Comparison of ENCODE assay signal across 1 cellular context in the genomic region with DNA sequence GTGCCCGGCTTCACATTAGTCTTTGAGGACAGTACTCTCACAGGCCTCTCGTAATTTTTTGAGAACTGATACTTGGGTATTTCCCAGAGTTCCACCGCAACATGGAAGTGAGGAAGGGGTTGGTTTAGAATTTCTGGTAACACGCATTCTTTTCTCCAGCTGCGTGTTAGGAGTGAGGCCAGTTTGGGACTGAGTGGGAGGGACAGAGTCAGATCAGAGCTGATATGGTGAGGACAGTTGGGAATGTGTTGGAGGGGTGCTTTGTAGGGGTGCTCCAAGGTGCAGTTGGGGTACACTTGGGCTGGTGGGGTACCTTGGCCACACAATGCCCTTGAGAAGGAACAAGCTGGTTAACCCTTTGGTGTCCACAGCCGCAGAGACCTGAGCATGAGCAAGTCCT.
TF ChIP-seq lines count a peak whose summit lies in the region.

No MANE protein-coding gene starts in this region.

TF ChIP-seq in K562, 482 proteins besides CTCF, POLR2A, EP300 and RAD21 (continued from another document and continues in another):
- TF ChIP-seq, protein P1, sequence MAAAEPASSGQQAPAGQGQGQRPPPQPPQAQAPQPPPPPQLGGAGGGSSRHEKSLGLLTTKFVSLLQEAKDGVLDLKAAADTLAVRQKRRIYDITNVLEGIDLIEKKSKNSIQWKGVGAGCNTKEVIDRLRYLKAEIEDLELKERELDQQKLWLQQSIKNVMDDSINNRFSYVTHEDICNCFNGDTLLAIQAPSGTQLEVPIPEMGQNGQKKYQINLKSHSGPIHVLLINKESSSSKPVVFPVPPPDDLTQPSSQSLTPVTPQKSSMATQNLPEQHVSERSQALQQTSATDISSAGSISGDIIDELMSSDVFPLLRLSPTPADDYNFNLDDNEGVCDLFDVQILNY (CRISPR knock-in tag; IDR thresholded peaks at IDR 0.05), result no peak
- TF ChIP-seq KLF6 (CRISPR knock-in tag; IDR thresholded peaks at IDR 0.05; ENCODE audit: borderline replicate concordance) (no peak), TAL1 (IDR thresholded peaks at IDR 0.05) (no peak), ZC3H8 (IDR thresholded peaks at IDR 0.05) (no peak), CC2D1A (IDR thresholded peaks at IDR 0.05) (no peak), ZNF584 (CRISPR knock-in tag; IDR thresholded peaks at IDR 0.05; ENCODE audit: low read depth) (0 out of 2 replicates have a peak, but pooled peaks have one; percentile 25), SMARCA4 (IDR thresholded peaks at IDR 0.05) (peak; percentile 26), SRSF7 (optimal IDR thresholded peaks at IDR 0.05; ENCODE audit: low read depth, low read length) (no peak), JUND (IDR thresholded peaks at IDR 0.05; ENCODE audit: borderline replicate concordance, low read depth, low read length) (no peak), JUND (tag; IDR thresholded peaks at IDR 0.05; ENCODE audit: borderline replicate concordance, low read depth, low read length) (peak; percentile 30; the same call in 1 of the 3 replicates), SPI1 (IDR thresholded peaks at IDR 0.05; ENCODE audit: borderline replicate concordance, low read depth, low read length) (no peak), ZNF696 (CRISPR knock-in tag; conservative IDR thresholded peaks at IDR 0.05) (no peak), SUPT5H (IDR thresholded peaks at IDR 0.05) (no peak; the same call in none of the 2 replicates), ZNF431 (CRISPR knock-in tag; IDR thresholded peaks at IDR 0.05) (no peak), RCOR1 (IDR thresholded peaks at IDR 0.05; ENCODE audit: borderline replicate concordance in 1 of 2, low read depth in 2 of 2, low read length in 2 of 2) (no peak), DPF2 (IDR thresholded peaks at IDR 0.05) (no peak; the same call in none of the 2 replicates), ERF (CRISPR knock-in tag; IDR thresholded peaks at IDR 0.05) (peak; percentile 14; the same call in 1 of the 2 replicates), SAFB2 (IDR thresholded peaks at IDR 0.05; ENCODE audit: borderline replicate concordance, low read depth, low read length, severe bottlenecking) (no peak), NR2C2 (CRISPR knock-in tag; IDR thresholded peaks at IDR 0.05) (no peak), NR2C2 (tag; IDR thresholded peaks at IDR 0.05) (no peak), SIX5 (IDR thresholded peaks at IDR 0.05; ENCODE audit: borderline replicate concordance in 1 of 2, insufficient read depth in 1 of 2, low read depth in 1 of 2, low read length in 2 of 2) (no peak), CXXC5 (CRISPR knock-in tag; IDR thresholded peaks at IDR 0.05) (peak; percentile 32), RBBP5 (IDR thresholded peaks at IDR 0.05; ENCODE audit: borderline replicate concordance, insufficient read depth, low read length, poor library complexity, severe bottlenecking) (peak; percentile 16), ZBTB8A (IDR thresholded peaks at IDR 0.05; ENCODE audit: partially characterized antibody) (no peak), MCM7 (IDR thresholded peaks at IDR 0.05) (no peak), ZNF644 (tag; IDR thresholded peaks at IDR 0.05; ENCODE audit: low read depth) (no peak), ELF1 (tag; IDR thresholded peaks at IDR 0.05) (no peak), E2F3 (CRISPR knock-in tag; IDR thresholded peaks at IDR 0.05) (no peak), ZNF232 (CRISPR knock-in tag; IDR thresholded peaks at IDR 0.05) (no peak), ZEB2 (IDR thresholded peaks at IDR 0.05) (no peak), ELF4 (CRISPR knock-in tag; IDR thresholded peaks at IDR 0.05) (peak; percentile 42; the same call in 1 of the 2 replicates), HDAC6 (IDR thresholded peaks at IDR 0.05; ENCODE audit: low read depth, low read length) (no peak), TAF7 (tag; IDR thresholded peaks at IDR 0.05) (no peak), SREBF2 (CRISPR knock-in tag; IDR thresholded peaks at IDR 0.05) (no peak), BRCA1 (IDR thresholded peaks at IDR 0.05) (no peak), BRCA1 (CRISPR knock-in tag; IDR thresholded peaks at IDR 0.05) (no peak), SNRNP70 (optimal IDR thresholded peaks at IDR 0.05; ENCODE audit: low read depth, low read length) (no peak)
- TF ChIP-seq, protein P2, sequence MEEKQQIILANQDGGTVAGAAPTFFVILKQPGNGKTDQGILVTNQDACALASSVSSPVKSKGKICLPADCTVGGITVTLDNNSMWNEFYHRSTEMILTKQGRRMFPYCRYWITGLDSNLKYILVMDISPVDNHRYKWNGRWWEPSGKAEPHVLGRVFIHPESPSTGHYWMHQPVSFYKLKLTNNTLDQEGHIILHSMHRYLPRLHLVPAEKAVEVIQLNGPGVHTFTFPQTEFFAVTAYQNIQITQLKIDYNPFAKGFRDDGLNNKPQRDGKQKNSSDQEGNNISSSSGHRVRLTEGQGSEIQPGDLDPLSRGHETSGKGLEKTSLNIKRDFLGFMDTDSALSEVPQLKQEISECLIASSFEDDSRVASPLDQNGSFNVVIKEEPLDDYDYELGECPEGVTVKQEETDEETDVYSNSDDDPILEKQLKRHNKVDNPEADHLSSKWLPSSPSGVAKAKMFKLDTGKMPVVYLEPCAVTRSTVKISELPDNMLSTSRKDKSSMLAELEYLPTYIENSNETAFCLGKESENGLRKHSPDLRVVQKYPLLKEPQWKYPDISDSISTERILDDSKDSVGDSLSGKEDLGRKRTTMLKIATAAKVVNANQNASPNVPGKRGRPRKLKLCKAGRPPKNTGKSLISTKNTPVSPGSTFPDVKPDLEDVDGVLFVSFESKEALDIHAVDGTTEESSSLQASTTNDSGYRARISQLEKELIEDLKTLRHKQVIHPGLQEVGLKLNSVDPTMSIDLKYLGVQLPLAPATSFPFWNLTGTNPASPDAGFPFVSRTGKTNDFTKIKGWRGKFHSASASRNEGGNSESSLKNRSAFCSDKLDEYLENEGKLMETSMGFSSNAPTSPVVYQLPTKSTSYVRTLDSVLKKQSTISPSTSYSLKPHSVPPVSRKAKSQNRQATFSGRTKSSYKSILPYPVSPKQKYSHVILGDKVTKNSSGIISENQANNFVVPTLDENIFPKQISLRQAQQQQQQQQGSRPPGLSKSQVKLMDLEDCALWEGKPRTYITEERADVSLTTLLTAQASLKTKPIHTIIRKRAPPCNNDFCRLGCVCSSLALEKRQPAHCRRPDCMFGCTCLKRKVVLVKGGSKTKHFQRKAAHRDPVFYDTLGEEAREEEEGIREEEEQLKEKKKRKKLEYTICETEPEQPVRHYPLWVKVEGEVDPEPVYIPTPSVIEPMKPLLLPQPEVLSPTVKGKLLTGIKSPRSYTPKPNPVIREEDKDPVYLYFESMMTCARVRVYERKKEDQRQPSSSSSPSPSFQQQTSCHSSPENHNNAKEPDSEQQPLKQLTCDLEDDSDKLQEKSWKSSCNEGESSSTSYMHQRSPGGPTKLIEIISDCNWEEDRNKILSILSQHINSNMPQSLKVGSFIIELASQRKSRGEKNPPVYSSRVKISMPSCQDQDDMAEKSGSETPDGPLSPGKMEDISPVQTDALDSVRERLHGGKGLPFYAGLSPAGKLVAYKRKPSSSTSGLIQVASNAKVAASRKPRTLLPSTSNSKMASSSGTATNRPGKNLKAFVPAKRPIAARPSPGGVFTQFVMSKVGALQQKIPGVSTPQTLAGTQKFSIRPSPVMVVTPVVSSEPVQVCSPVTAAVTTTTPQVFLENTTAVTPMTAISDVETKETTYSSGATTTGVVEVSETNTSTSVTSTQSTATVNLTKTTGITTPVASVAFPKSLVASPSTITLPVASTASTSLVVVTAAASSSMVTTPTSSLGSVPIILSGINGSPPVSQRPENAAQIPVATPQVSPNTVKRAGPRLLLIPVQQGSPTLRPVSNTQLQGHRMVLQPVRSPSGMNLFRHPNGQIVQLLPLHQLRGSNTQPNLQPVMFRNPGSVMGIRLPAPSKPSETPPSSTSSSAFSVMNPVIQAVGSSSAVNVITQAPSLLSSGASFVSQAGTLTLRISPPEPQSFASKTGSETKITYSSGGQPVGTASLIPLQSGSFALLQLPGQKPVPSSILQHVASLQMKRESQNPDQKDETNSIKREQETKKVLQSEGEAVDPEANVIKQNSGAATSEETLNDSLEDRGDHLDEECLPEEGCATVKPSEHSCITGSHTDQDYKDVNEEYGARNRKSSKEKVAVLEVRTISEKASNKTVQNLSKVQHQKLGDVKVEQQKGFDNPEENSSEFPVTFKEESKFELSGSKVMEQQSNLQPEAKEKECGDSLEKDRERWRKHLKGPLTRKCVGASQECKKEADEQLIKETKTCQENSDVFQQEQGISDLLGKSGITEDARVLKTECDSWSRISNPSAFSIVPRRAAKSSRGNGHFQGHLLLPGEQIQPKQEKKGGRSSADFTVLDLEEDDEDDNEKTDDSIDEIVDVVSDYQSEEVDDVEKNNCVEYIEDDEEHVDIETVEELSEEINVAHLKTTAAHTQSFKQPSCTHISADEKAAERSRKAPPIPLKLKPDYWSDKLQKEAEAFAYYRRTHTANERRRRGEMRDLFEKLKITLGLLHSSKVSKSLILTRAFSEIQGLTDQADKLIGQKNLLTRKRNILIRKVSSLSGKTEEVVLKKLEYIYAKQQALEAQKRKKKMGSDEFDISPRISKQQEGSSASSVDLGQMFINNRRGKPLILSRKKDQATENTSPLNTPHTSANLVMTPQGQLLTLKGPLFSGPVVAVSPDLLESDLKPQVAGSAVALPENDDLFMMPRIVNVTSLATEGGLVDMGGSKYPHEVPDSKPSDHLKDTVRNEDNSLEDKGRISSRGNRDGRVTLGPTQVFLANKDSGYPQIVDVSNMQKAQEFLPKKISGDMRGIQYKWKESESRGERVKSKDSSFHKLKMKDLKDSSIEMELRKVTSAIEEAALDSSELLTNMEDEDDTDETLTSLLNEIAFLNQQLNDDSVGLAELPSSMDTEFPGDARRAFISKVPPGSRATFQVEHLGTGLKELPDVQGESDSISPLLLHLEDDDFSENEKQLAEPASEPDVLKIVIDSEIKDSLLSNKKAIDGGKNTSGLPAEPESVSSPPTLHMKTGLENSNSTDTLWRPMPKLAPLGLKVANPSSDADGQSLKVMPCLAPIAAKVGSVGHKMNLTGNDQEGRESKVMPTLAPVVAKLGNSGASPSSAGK (IDR thresholded peaks at IDR 0.05), result no peak
- TF ChIP-seq, protein P3, sequence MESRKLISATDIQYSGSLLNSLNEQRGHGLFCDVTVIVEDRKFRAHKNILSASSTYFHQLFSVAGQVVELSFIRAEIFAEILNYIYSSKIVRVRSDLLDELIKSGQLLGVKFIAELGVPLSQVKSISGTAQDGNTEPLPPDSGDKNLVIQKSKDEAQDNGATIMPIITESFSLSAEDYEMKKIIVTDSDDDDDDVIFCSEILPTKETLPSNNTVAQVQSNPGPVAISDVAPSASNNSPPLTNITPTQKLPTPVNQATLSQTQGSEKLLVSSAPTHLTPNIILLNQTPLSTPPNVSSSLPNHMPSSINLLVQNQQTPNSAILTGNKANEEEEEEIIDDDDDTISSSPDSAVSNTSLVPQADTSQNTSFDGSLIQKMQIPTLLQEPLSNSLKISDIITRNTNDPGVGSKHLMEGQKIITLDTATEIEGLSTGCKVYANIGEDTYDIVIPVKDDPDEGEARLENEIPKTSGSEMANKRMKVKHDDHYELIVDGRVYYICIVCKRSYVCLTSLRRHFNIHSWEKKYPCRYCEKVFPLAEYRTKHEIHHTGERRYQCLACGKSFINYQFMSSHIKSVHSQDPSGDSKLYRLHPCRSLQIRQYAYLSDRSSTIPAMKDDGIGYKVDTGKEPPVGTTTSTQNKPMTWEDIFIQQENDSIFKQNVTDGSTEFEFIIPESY (CRISPR knock-in tag; IDR thresholded peaks at IDR 0.05), result no peak
- TF ChIP-seq, protein P4, sequence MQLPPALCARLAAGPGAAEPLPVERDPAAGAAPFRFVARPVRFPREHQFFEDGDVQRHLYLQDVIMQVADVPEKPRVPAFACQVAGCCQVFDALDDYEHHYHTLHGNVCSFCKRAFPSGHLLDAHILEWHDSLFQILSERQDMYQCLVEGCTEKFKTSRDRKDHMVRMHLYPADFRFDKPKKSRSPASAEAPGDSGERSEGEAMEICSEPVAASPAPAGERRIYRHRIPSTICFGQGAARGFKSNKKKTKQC (CRISPR knock-in tag; IDR thresholded peaks at IDR 0.05), result no peak
- TF ChIP-seq, protein P5, sequence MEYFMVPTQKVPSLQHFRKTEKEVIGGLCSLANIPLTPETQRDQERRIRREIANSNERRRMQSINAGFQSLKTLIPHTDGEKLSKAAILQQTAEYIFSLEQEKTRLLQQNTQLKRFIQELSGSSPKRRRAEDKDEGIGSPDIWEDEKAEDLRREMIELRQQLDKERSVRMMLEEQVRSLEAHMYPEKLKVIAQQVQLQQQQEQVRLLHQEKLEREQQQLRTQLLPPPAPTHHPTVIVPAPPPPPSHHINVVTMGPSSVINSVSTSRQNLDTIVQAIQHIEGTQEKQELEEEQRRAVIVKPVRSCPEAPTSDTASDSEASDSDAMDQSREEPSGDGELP (CRISPR knock-in tag; IDR thresholded peaks at IDR 0.05; ENCODE audit: borderline replicate concordance), result peak; percentile 42; the same call in 1 of the 2 replicates
- TF ChIP-seq, protein P6, sequence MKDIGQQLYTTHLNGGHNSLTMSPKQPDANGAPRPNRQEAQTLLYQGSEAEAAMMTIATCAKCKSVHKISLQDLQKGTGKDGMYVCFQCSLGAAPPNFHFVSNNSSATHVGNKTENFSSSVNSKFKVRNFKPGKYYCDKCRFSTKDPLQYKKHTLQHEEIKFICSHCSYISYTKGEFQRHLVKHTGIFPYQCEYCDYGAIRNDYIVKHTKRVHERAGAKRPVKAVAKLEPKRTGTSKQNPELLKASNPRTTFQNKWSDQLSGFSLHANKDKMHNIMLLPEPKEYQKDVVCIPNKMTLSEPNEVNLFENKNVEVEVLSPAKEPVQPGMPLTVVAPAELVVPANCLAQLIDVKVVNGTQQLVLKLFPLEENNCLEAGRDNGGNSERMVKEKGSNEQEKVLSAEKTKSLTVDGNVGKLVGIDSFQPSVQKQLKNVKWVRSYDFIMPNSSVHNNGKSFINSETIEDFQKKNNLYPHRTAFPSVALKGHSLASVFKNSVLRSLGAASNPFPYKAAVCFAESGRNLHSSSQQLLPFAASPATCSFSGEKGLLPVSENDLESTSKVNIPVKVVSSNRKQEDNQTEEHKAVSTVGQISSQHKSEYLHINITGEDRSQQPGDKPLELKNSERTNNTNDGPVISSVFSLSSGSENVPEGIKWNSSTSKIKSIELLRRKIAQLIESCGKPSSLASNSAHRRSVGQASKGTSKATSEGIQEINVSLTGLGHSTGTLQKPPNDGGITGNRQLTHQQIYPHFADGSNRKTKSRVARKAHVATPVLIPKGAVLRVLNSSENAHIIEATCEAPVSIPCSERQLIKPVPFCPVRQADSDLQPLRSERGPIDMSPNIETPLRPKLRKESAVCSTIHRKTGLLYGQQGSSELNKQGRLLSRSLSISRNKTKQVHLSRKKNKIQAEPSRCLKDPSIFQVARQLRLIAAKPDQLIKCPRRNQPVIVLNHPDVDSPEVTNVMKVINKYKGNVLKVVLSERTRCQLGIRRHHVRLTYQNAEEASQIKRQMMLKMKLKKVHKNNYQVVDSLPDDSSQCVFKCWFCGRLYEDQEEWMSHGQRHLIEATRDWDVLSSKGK (CRISPR knock-in tag; IDR thresholded peaks at IDR 0.05), result no peak
- TF ChIP-seq, protein P7, sequence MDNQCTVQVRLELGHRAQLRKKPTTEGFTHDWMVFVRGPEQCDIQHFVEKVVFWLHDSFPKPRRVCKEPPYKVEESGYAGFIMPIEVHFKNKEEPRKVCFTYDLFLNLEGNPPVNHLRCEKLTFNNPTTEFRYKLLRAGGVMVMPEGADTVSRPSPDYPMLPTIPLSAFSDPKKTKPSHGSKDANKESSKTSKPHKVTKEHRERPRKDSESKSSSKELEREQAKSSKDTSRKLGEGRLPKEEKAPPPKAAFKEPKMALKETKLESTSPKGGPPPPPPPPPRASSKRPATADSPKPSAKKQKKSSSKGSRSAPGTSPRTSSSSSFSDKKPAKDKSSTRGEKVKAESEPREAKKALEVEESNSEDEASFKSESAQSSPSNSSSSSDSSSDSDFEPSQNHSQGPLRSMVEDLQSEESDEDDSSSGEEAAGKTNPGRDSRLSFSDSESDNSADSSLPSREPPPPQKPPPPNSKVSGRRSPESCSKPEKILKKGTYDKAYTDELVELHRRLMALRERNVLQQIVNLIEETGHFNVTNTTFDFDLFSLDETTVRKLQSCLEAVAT (IDR thresholded peaks at IDR 0.05), result peak in 1 of 2 experiments; percentile 31; a peak in 1 of 4 replicates
